In genomic region chr1:201696217-201696761, GRCh38 we compare ENCODE assay signal across 9 cellular contexts.
A peak's percentile ranks its signal among the peaks of the same experiment; 100 is the strongest.
DNase-seq lines count a peak whose midpoint lies in the region; ATAC-seq, FAIRE-seq and TF ChIP-seq lines count a peak whose summit lies in the region.
"Had no signal": no experiment of that assay in that cellular context is flagged by ENCODE, and none has a peak within 500 bp of the region (broad histone marks: within the 10 kb centered on the region; RNA-seq: fewer than 3 reads in every experiment).

No MANE protein-coding gene starts in this region.

- H3K9me3 ChIP-seq in ovary, result no peaks in the 10 kb centered on the region
- no peaks in the 10 kb centered on the region for H3K9me3 ChIP-seq in small intestine (ENCODE audit: control insufficient read depth, low read depth)

- 16 to 22% (median 19%) methylated on average over 13 of the region's 13 CpGs for WGBS in ovary, 3 donors
- WGBS in small intestine, 3 donors, result 58 to 64% (median 61%) methylated on average over 13 of the region's 13 CpGs

- intact Hi-C loops in ovary (cut with DNase I), result no loop called here

- DNase-seq in AG10803 (ENCODE audit: low read depth) (peak; percentile 97), RKO (ENCODE audit: low spot score) (peak; percentile 42), fibroblast of the aortic adventitia (ENCODE audit: low read depth) (peak; percentile 98), ovary (peak; percentile 42 to 76 (median 65)), GF-D8 (lab: John Stamatoyannopoulos, UW) (no peak), KBM-7 (no peak), small intestine (no peak)
- DNase-seq: cortex of kidney had no signal

- TF ChIP-seq POLR2A in ovary (IDR thresholded peaks at IDR 0.05), result no peak

- no peak for ATAC-seq in HG03097 (IDR thresholded peaks at IDR 0.05; ENCODE audit: low FRiP score, unreplicated experiment)

- H3K36me3 ChIP-seq in ovary (no peaks in the 10 kb centered on the region), small intestine (ENCODE audit: control insufficient read depth in 2 of 2, insufficient read depth in 2 of 2, low read length in 2 of 2) (no peaks in the 10 kb centered on the region)

- H3K4me1 ChIP-seq in ovary (ENCODE audit: insufficient read depth), result peaks cover 2% of the 10 kb centered on the region
- peaks cover 0 to 8% of the 10 kb centered on the region in 2 donors for H3K4me1 ChIP-seq in small intestine (ENCODE audit: control insufficient read depth in 2 of 2, insufficient read depth in 1 of 2, low read depth in 1 of 2, low read length in 1 of 2)

- H3K27me3 ChIP-seq in ovary (no peaks in the 10 kb centered on the region), small intestine (ENCODE audit: control insufficient read depth in 2 of 2, insufficient read depth in 2 of 2, low read length in 2 of 2) (no peaks in the 10 kb centered on the region)

- no peak for FAIRE-seq in small intestine (lab: Jason Lieb, UNC)

- TF ChIP-seq CTCF in AG10803 (conservative IDR thresholded peaks at IDR 0.05; ENCODE audit: low read length), result peak; percentile 29
- peak; percentile 11 for TF ChIP-seq CTCF in fibroblast of the aortic adventitia (IDR thresholded peaks at IDR 0.05; ENCODE audit: insufficient read depth, low read length)
- no peak for TF ChIP-seq CTCF in ovary (IDR thresholded peaks at IDR 0.05)

- no peak overlapping the region for H3K27ac ChIP-seq in ovary
- H3K27ac ChIP-seq in small intestine (ENCODE audit: low read depth in 1 of 2, low read length in 1 of 2), result peak overlapping the region in 1 of 2 donors; percentile 34

- in situ Hi-C loops in KBM-7 (cut with MboI; ENCODE audit: low pct_unique_long_range_greater_than_20kb, low sequenced_read_pairs), result no loop called here

- H3K4me3 ChIP-seq in AG10803 (ENCODE audit: low read length) (no peak overlapping the region), fibroblast of the aortic adventitia (ENCODE audit: low read depth, low read length) (no peak overlapping the region), ovary (no peak overlapping the region), small intestine (ENCODE audit: low read depth in 1 of 2, low read length in 2 of 2) (no peak overlapping the region)

- TF ChIP-seq EP300 in ovary (IDR thresholded peaks at IDR 0.05), result no peak

Comparison
In these comparisons a context has a peak if more than half of its experiments do, and no peak if none do; other contexts are left out.
1. DNase-seq: peak in AG10803 (single experiment), RKO (single experiment), fibroblast of the aortic adventitia (single experiment) and ovary (5 of 5); none in GF-D8 (single experiment), KBM-7 (single experiment) and small intestine (single experiment).
2. CTCF ChIP-seq: peak in AG10803 (single experiment) and fibroblast of the aortic adventitia (single experiment); none in ovary (0 of 3).